14 cellular contexts compared by ENCODE assay signal in the genomic region with DNA sequence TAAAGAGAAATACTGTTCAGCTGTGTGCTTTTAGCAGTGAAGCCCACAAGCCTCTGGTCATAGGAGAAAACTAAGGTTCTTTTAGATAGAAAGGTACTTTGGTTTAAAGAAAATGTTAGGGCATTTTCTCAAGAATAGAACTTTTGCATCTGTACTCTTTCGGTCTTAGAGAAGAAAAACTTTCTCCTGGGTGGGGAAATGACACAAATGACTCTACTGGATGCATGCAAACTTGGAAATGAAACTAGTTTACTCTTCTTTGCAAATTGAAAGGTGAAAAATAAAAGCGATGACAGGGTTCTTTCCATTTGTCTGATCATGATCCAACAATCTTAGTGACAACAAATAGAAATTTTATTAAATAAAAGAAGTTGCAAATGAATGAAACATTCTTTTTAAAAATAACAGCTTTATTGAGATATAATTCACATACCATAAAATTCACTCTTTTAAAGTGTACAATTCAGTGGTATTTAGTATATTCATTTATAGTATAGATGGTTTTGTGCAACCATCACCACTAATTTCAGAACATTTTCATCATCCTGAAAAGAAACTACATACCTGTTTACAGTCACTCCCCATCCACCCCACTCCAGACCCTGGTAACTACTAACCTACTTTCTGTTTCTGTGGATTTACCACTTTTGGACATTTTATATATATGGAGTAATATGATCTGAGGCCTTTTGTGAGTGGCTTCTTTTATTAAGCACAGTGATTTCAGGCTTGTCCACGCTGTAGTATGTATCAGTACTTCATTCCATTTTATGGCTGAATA. TPM values are rescaled to one million over a fixed set of nuclear protein-coding genes. Genes with fewer than 3 reads are reported as not detected.
A peak's percentile ranks its signal among the peaks of the same experiment; 100 is the strongest.
DNase-seq lines count a peak whose midpoint lies in the region; ATAC-seq, FAIRE-seq and TF ChIP-seq lines count a peak whose summit lies in the region.
"Had no signal": no experiment of that assay in that cellular context is flagged by ENCODE, and none has a peak within 500 bp of the region (broad histone marks: within the 10 kb centered on the region; RNA-seq: fewer than 3 reads in every experiment).

No MANE protein-coding gene starts in this region.

- peak overlapping the region; percentile 98 to 99 for H3K4me3 Mint-ChIP-seq in stimulated activated naive CD8-positive, alpha-beta T cell treated with anti-CD3 and anti-CD28 coated beads, Interleukin-15, amount 100 ng/mL, for 72 hours

- H3K27me3 Mint-ChIP-seq in stimulated activated naive CD8-positive, alpha-beta T cell treated with anti-CD3 and anti-CD28 coated beads, Interleukin-15, amount 100 ng/mL, for 72 hours, result no peaks in the 10 kb centered on the region
- H3K27me3 Mint-ChIP-seq: central memory CD8-positive, alpha-beta T cell had no signal

- dilution Hi-C loops in mammary epithelial cell (cut with HindIII; ENCODE audit: low sequenced_read_pairs), result no loop called here

- H3K4me2 ChIP-seq in mammary epithelial cell (ENCODE audit: insufficient read depth, low read depth, low read length) (peak overlapping the region; percentile 94), MM.1S (ENCODE audit: low read depth, low read length) (peak overlapping the region; percentile 32), GM12878 (ENCODE audit: control insufficient read depth, insufficient read depth) (peak overlapping the region; percentile 71)

- TF ChIP-seq RAD21 in GM12878 (IDR thresholded peaks at IDR 0.05; ENCODE audit: insufficient read depth, low read depth, low read length), result no peak

- H3K36me3 ChIP-seq in mammary epithelial cell (ENCODE audit: insufficient read depth, low read length) (no peaks in the 10 kb centered on the region), breast epithelium (no peaks in the 10 kb centered on the region), MM.1S (replicated peaks; ENCODE audit: insufficient read depth, low read length) (no peaks in the 10 kb centered on the region), GM12878 (ENCODE audit: control insufficient read depth in 2 of 2, insufficient read depth in 2 of 2, low read length in 1 of 2) (no peaks in the 10 kb centered on the region)
- H3K36me3 ChIP-seq: right atrium auricular region had no signal

- no TSS peak for BruUV-seq in mammary epithelial cell (replicated peaks; lab: Mats Ljungman, UMichigan)
- no TSS peak for BruUV-seq in GM12878 (replicated peaks; lab: Mats Ljungman, UMichigan)

- no peaks in the 10 kb centered on the region for H3K9me2 ChIP-seq in MM.1S (replicated peaks; ENCODE audit: insufficient read depth, low read length)

- H3K4me1 ChIP-seq in mammary epithelial cell (ENCODE audit: insufficient read depth, low read length) (peaks cover 16% of the 10 kb centered on the region), breast epithelium (peaks cover 0 to 4% of the 10 kb centered on the region in 2 donors), MM.1S (ENCODE audit: low read length) (peaks cover 23% of the 10 kb centered on the region), GM12878 (ENCODE audit: control insufficient read depth, insufficient read depth, low read length) (peaks cover 11% of the 10 kb centered on the region)

- H3K79me2 ChIP-seq in mammary epithelial cell (ENCODE audit: insufficient read depth, low read length) (peaks cover 69% of the 10 kb centered on the region), MM.1S (ENCODE audit: low read length) (peaks cover 48% of the 10 kb centered on the region), GM12878 (ENCODE audit: control insufficient read depth, insufficient read depth, low read length) (peaks cover 51% of the 10 kb centered on the region)

- H3K27me3 ChIP-seq in mammary epithelial cell (ENCODE audit: insufficient read depth, low read length) (no peaks in the 10 kb centered on the region), breast epithelium (no peaks in the 10 kb centered on the region), MM.1S (replicated peaks; ENCODE audit: insufficient read depth, low read length) (no peaks in the 10 kb centered on the region), GM12878 (replicated peaks in 1 of 2; ENCODE audit: control insufficient read depth in 2 of 2, insufficient read depth in 2 of 2, low read length in 1 of 2) (no peaks in the 10 kb centered on the region)
- H3K27me3 ChIP-seq: right atrium auricular region had no signal

- SMC1A ChIA-PET in GM12878 (lab: Charles Lee; ENCODE audit: uncharacterized antibody, unreplicated experiment), result interaction anchor here (0.6 to 3.0 kb wide), 5 partner anchors 8 to 35 kb away, joined by 3 to 12 read pairs (median 4); no protein-coding TSS in a partner anchor

- TF ChIP-seq CTCF in mammary epithelial cell (conservative IDR thresholded peaks at IDR 0.05 in 1 of 2, IDR thresholded peaks at IDR 0.05 in 1 of 2; ENCODE audit: extremely low read depth in 1 of 2, insufficient read depth in 1 of 2, low read depth in 1 of 2, low read length in 2 of 2) (no peak), breast epithelium (IDR thresholded peaks at IDR 0.05) (no peak), MM.1S (IDR thresholded peaks at IDR 0.05; ENCODE audit: low read length) (no peak), GM12878 (IDR thresholded peaks at IDR 0.05 in 2 of 3, conservative IDR thresholded peaks at IDR 0.05 in 1 of 3; ENCODE audit: control insufficient read depth in 2 of 3, extremely low read depth in 1 of 3, insufficient read depth in 1 of 3, low read depth in 3 of 3, low read length in 3 of 3) (no peak)

- CTCF ChIA-PET in mammary epithelial cell (lab: Charles Lee; ENCODE audit: low non-redundant PET) (no interaction called here), GM12878 (lab: Yijun Ruan, JAX) (interaction anchor here (0.6 kb wide), 1 partner anchor 531 kb away, joined by 3 read pairs; no protein-coding TSS in a partner anchor)

- H3K9ac ChIP-seq in mammary epithelial cell (ENCODE audit: insufficient read depth, low read length), result no peak overlapping the region
- H3K9ac ChIP-seq in MM.1S (ENCODE audit: low read length), result no peak overlapping the region
- peak overlapping the region; percentile 97; the same call in 1 of the 2 replicates for H3K9ac ChIP-seq in GM12878 (ENCODE audit: control insufficient read depth, insufficient read depth, low read length)

- TF ChIP-seq EP300 in GM12878 (IDR thresholded peaks at IDR 0.05; ENCODE audit: borderline replicate concordance in 1 of 2, control insufficient read depth in 1 of 2, low read depth in 2 of 2, low read length in 2 of 2), result no peak

- RAD21 ChIA-PET in GM12878 (lab: Charles Lee; ENCODE audit: unreplicated experiment), result interaction anchor here (1.0 to 1.9 kb wide), 2 partner anchors 20 to 254 kb away, joined by 4 to 5 read pairs; no protein-coding TSS in a partner anchor

- 94% methylated on average over 3 of the region's 3 CpGs for WGBS in mammary epithelial cell (ENCODE audit: low coverage, missing lambda C conversion rate)
- WGBS in GM12878 (ENCODE audit: insufficient coverage, insufficient replicate concordance, low lambda C conversion rate, missing lambda C conversion rate), result 0% methylated on average over 3 of the region's 3 CpGs

- no peaks in the 10 kb centered on the region for H3K9me3 Mint-ChIP-seq in stimulated activated naive CD8-positive, alpha-beta T cell treated with anti-CD3 and anti-CD28 coated beads, Interleukin-15, amount 100 ng/mL, for 72 hours
- H3K9me3 Mint-ChIP-seq: central memory CD8-positive, alpha-beta T cell; mesothelial cell of epicardium had no signal

- in situ Hi-C loops in mammary epithelial cell (cut with MboI; ENCODE audit: low sequenced_read_pairs in 2 of 2) (no loop called here), GM12878 (cut with MboI) (no loop called here)

- H3K9me3 ChIP-seq in mammary epithelial cell (replicated peaks; ENCODE audit: insufficient read depth, low read length) (no peaks in the 10 kb centered on the region), breast epithelium (no peaks in the 10 kb centered on the region), MM.1S (replicated peaks; ENCODE audit: insufficient read depth, low read length) (no peaks in the 10 kb centered on the region), GM12878 (replicated peaks; ENCODE audit: control insufficient read depth, insufficient read depth, low read length) (no peaks in the 10 kb centered on the region)
- H3K9me3 ChIP-seq: right atrium auricular region had no signal

- POLR2A ChIA-PET in GM12878 (lab: Charles Lee), result interaction anchor here (0.6 kb wide), 1 partner anchor 129 kb away, joined by 4 read pairs; no protein-coding TSS in a partner anchor

- H3K4me3 ChIP-seq in mammary epithelial cell (replicated peaks in 1 of 3; ENCODE audit: insufficient read depth in 1 of 3, low read depth in 2 of 3, low read length in 3 of 3) (no peak overlapping the region), breast epithelium (no peak overlapping the region), MM.1S (ENCODE audit: low read length) (no peak overlapping the region), GM12878 (peak overlapping the region; percentile 49; the same call in 1 of the 2 replicates)
- H3K4me3 ChIP-seq: right atrium auricular region had no signal

- H3K27ac Mint-ChIP-seq in stimulated activated naive CD8-positive, alpha-beta T cell treated with anti-CD3 and anti-CD28 coated beads, Interleukin-15, amount 100 ng/mL, for 72 hours, result peak overlapping the region; percentile 83 to 99

- peak; percentile 23 for FAIRE-seq in GM12878 (lab: Jason Lieb, UNC)

- no peak overlapping the region for H2AFZ ChIP-seq in mammary epithelial cell (ENCODE audit: low read depth, low read length)
- H2AFZ ChIP-seq in MM.1S (ENCODE audit: low read length), result no peak overlapping the region
- no peak overlapping the region for H2AFZ ChIP-seq in GM12878 (ENCODE audit: control insufficient read depth, low read depth, low read length)

- H3F3A ChIP-seq in MM.1S (ENCODE audit: insufficient read depth, low read length), result peaks cover 11% of the 10 kb centered on the region

- intact Hi-C loops in mammary epithelial cell (cut with micrococcal nuclease) (no loop called here), breast epithelium (cut with DNase I; ENCODE audit: low total_unique reads) (no loop called here), GM12878 (cut with micrococcal nuclease; ENCODE audit: unreplicated experiment) (no loop called here)

- TF ChIP-seq POLR2A in breast epithelium (IDR thresholded peaks at IDR 0.05) (no peak), GM12878 (IDR thresholded peaks at IDR 0.05; ENCODE audit: low read depth, low read length) (no peak)

- H4K20me1 ChIP-seq in mammary epithelial cell (ENCODE audit: insufficient read depth, low read length) (no peaks in the 10 kb centered on the region), MM.1S (ENCODE audit: insufficient read depth, low read length) (no peaks in the 10 kb centered on the region), GM12878 (ENCODE audit: control insufficient read depth, insufficient read depth) (no peaks in the 10 kb centered on the region)

- ATAC-seq in GM12878 (peak; percentile 10), HG03097 (IDR thresholded peaks at IDR 0.05; ENCODE audit: low FRiP score, unreplicated experiment) (no peak), GM19023 (IDR thresholded peaks at IDR 0.05; ENCODE audit: unreplicated experiment) (no peak)
- peak; percentile 47 for ATAC-seq in stimulated activated naive CD8-positive, alpha-beta T cell treated with anti-CD3 and anti-CD28 coated beads, Interleukin-15, amount 100 ng/mL, for 72 hours

- H3K4me1 Mint-ChIP-seq in stimulated activated naive CD8-positive, alpha-beta T cell treated with anti-CD3 and anti-CD28 coated beads, Interleukin-15, amount 100 ng/mL, for 72 hours, result peaks cover 91% of the 10 kb centered on the region

- no peak for DNase-seq in mammary epithelial cell
- no peak for DNase-seq in breast epithelium (ENCODE audit: low spot score in 2 of 2)
- peak; percentile 44 for DNase-seq in MM.1S
- no peak for DNase-seq in GM12878 (ENCODE audit: low read depth, low spot score)
- peak in 1 of 2 donors; percentile 44 for DNase-seq in stimulated activated naive CD8-positive, alpha-beta T cell treated with anti-CD3 and anti-CD28 coated beads, Interleukin-15, amount 100 ng/mL, for 72 hours
- no peak for DNase-seq in NCI-H345 treated with DMSO at 0.1 percent for 48 hours (lab: John Stamatoyannopoulos, UW; ENCODE audit: unreplicated experiment)
- DNase-seq: H7, NCI-H187, trophoblast cell had no signal

- H3K27ac ChIP-seq in mammary epithelial cell (ENCODE audit: insufficient read depth, low read depth, low read length) (no peak overlapping the region), breast epithelium (no peak overlapping the region), MM.1S (ENCODE audit: low read length) (peak overlapping the region; percentile 17; the same call in 1 of the 2 replicates), GM12878 (ENCODE audit: control insufficient read depth, insufficient read depth) (peak overlapping the region; percentile 95)
- H3K27ac ChIP-seq: right atrium auricular region had no signal

RNA-seq across cellular contexts. Expression of a gene that starts 2.3 kb away (rescaled TPM):
- total RNA-seq in mammary epithelial cell (1 to 10 TPM; 1.7 to 4.2 TPM), breast epithelium (1 to 10 TPM in 1 of 3 donors, under 1 TPM in 1, not detected in 1; 0.66 to 1.0 TPM), GM12878 (2014; rRNA removed) (2.5 and 3.1 TPM in 2 replicates), GM12878 (2014; rRNA removed; fragmentation: Illumina TruSeq; extraction: Trizol) (1.8 and 2.1 TPM in 2 replicates), GM12878 (2021) (1.6 and 1.9 TPM in 2 replicates)
- polyA plus RNA-seq in mammary epithelial cell (1.1 TPM), GM12878 (2011; rRNA removed) (4.0 and 4.5 TPM in 2 replicates), GM12878 (2014; fragmentation: Illumina TruSeq; extraction: Trizol) (1.9 and 2.5 TPM in 2 replicates), GM12878 (2014; fragmentation: Nextera tagmentation; extraction: Ambion mirVana) (1 to 10 TPM; 1.3 to 2.1 TPM), GM12878 (2014; rRNA removed) (1.9 and 2.4 TPM in 2 replicates), GM12878 (2016; fragmentation: Nextera tagmentation; extraction: Ambion mirVana) (1 to 10 TPM; 2.5 to 2.8 TPM)
- polyA minus RNA-seq in mammary epithelial cell, result 5.6 TPM
- 2.4 and 3.3 TPM in 2 replicates for total RNA-seq in GM12878 (2013; cell fraction: nucleolus; rRNA removed)
- 1.7 TPM for polyA plus RNA-seq in GM12878 (2011; ENCODE audit: low read depth)
- polyA plus RNA-seq in GM12878 (2011; cell fraction: cytosol; rRNA removed), result 2.3 and 2.7 TPM in 2 replicates
- 2.6 and 3.4 TPM in 2 replicates for polyA plus RNA-seq in GM12878 (2011; cell fraction: nucleus; rRNA removed)
- polyA plus RNA-seq in GM12878 (2012), result 0.84 and 2.1 TPM in 2 replicates
- 2.1 and 5.3 TPM in 2 replicates for polyA minus RNA-seq in GM12878 (2011; rRNA and poly(A)+ RNA removed)
- 1.6 and 2.4 TPM in 2 replicates for polyA minus RNA-seq in GM12878 (2011; cell fraction: cytosol; rRNA and poly(A)+ RNA removed)
- polyA minus RNA-seq in GM12878 (2011; cell fraction: nucleus; rRNA and poly(A)+ RNA removed), result 2.1 and 4.0 TPM in 2 replicates

RNA-seq across cellular contexts. Expression of a gene that starts 2.7 kb away (rescaled TPM):
- total RNA-seq in mammary epithelial cell (10 to 100 TPM in 1 of 2 donors, 1 to 10 TPM in 1; 9.3 to 10.4 TPM), breast epithelium (10 to 100 TPM in 1 of 3 donors, 1 to 10 TPM in 2; 5.8 to 12.4 (median 8.8) TPM), GM12878 (2014; rRNA removed) (11.9 and 13.0 TPM in 2 replicates), GM12878 (2014; rRNA removed; fragmentation: Illumina TruSeq; extraction: Trizol) (9.5 and 9.9 TPM in 2 replicates), GM12878 (2021) (14.9 and 15.2 TPM in 2 replicates)
- polyA plus RNA-seq in mammary epithelial cell (5.7 TPM), GM12878 (2011; rRNA removed) (7.0 and 7.5 TPM in 2 replicates), GM12878 (2014; fragmentation: Illumina TruSeq; extraction: Trizol) (18.2 and 18.7 TPM in 2 replicates), GM12878 (2014; fragmentation: Nextera tagmentation; extraction: Ambion mirVana) (1 to 10 TPM; 3.4 to 3.7 TPM), GM12878 (2014; rRNA removed) (14.2 and 15.8 TPM in 2 replicates), GM12878 (2016; fragmentation: Nextera tagmentation; extraction: Ambion mirVana) (10 to 100 TPM; 15.4 to 17.7 TPM)
- 8.7 TPM for polyA minus RNA-seq in mammary epithelial cell
- 15.8 and 16.4 TPM in 2 replicates for total RNA-seq in GM12878 (2013; cell fraction: nucleolus; rRNA removed)
- 6.8 TPM for polyA plus RNA-seq in GM12878 (2011; ENCODE audit: low read depth)
- polyA plus RNA-seq in GM12878 (2011; cell fraction: cytosol; rRNA removed), result 8.5 and 11.0 TPM in 2 replicates
- polyA plus RNA-seq in GM12878 (2011; cell fraction: nucleus; rRNA removed), result 10.4 and 10.6 TPM in 2 replicates
- 7.1 and 7.4 TPM in 2 replicates for polyA plus RNA-seq in GM12878 (2012)
- 5.8 and 6.3 TPM in 2 replicates for polyA minus RNA-seq in GM12878 (2011; rRNA and poly(A)+ RNA removed)
- 3.1 and 3.5 TPM in 2 replicates for polyA minus RNA-seq in GM12878 (2011; cell fraction: cytosol; rRNA and poly(A)+ RNA removed)
- polyA minus RNA-seq in GM12878 (2011; cell fraction: nucleus; rRNA and poly(A)+ RNA removed), result 5.1 and 8.1 TPM in 2 replicates

Comparison
In these comparisons a context has a peak if more than half of its experiments do, and no peak if none do; other contexts are left out.
1. H3K27ac ChIP-seq: peak in MM.1S (single experiment) and GM12878 (single experiment); none in mammary epithelial cell (single experiment) and breast epithelium (0 of 2).
2. H3K4me2 ChIP-seq: peak in every context shown above with its lines; median percentile 94 in mammary epithelial cell; 71 in GM12878; 32 in MM.1S.
3. ATAC-seq: peak in GM12878 (single experiment) and stimulated activated naive CD8-positive, alpha-beta T cell treated with anti-CD3 and anti-CD28 coated beads, Interleukin-15, amount 100 ng/mL, for 72 hours (single experiment); none in HG03097 (single experiment) and GM19023 (single experiment).